Comparison of ENCODE assay signal across 15 cellular contexts in genomic region chr7:28847176-28847575, GRCh38.
"Had no signal": no experiment of that assay in that cellular context is flagged by ENCODE, and none has a peak within 500 bp of the region (broad histone marks: within the 10 kb centered on the region; RNA-seq: fewer than 3 reads in every experiment).

No MANE protein-coding gene starts in this region.

- DNase-seq: colonic mucosa; effector CD8-positive, alpha-beta T cell; esophagus squamous epithelium; head of caudate nucleus; natural killer cell; stimulated activated CD4-positive, alpha-beta T cell treated with anti-CD3 and anti-CD28 coated beads, Interleukin-2, amount 100 ng/mL, for 24 hours; stimulated activated CD4-positive, alpha-beta T cell treated with anti-CD3 and anti-CD28 coated beads, Interleukin-4, amount 100 ng/mL, for 24 hours; stimulated activated naive CD4-positive, alpha-beta T cell treated with Interleukin-2 at 50 U/mL for 16 hours; stomach had no signal

- H3K4me3 ChIP-seq: colonic mucosa, esophagus squamous epithelium, pancreas, stomach, testis, tibial artery, upper lobe of left lung had no signal

- H3K36me3 ChIP-seq: colonic mucosa, esophagus squamous epithelium, neutrophil, pancreas, stomach, tibial artery, upper lobe of left lung had no signal

- H3K27me3 ChIP-seq: colonic mucosa, pancreas, testis, tibial artery had no signal

- ATAC-seq: natural killer cell; pancreas; stimulated activated effector memory CD8-positive, alpha-beta T cell treated with anti-CD3 and anti-CD28 coated beads, Interleukin-12 subunit alpha, Interleukin-12 subunit beta, amount 100 ng/mL, for 72 hours had no signal

- H3K27ac ChIP-seq: colonic mucosa, neutrophil, pancreas, testis, tibial artery, upper lobe of left lung had no signal

- H3K4me1 ChIP-seq: colonic mucosa, esophagus squamous epithelium, pancreas, tibial artery, upper lobe of left lung had no signal

- H3K9me3 ChIP-seq: colonic mucosa, esophagus squamous epithelium, neutrophil, pancreas, stomach, testis, tibial artery, upper lobe of left lung had no signal
